In the genomic region with DNA sequence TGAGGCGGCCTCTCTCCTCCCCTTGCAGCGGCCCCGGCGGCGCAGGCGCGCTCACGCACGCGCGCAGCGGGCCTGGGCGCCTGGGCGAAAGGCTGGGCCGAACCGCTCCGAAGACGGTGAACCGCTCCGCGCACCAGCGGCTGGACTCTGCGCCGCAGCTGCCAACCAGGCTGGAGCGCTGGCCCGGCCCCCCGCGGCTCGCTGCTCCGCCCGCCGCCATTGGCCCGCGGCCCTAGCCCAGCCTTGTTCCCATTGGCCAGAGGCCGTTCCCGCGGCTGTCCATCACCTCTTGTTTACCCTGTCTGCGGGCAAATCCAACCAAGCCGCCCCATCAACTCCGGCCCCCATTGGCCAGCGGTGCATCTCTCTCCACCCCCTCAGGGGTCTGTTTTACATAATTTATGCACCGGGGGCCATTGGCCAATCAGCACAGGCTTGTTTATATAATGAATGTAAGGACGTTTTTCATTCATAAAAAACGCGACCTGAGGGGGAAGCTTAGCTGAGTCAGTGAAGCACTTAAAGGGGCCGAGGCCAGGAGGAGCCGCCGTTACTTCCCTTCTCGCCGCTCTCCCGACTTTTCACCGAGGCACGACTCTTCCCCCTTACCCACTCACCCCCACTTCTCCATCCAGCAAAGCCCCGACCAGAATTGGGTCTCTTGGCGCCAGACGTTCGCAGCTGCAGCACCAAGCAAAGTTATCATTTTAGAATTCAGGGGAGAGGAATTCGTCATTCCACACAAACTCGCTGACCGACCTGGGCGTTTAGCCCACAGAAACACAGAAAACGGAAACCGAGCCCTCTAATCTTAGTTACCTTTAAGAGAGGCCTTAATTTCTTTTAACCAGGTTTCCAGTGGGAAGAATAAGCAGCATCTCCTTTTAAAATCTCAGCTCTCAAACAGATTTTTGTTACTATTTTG, we compare ENCODE assay signal across 8 cellular contexts. TPM values are rescaled to one million over a fixed set of nuclear protein-coding genes. Genes with fewer than 3 reads are reported as not detected.
DNase-seq lines count a peak whose midpoint lies in the region; ATAC-seq and TF ChIP-seq lines count a peak whose summit lies in the region.

Gene ETV5 (minus strand): TSS at position 149 of the 925 bp plus-strand sequence. CDS start 3,221 bp downstream, outside the sequence.

- peak within 1 kb of the TSS; percentile 99 for H3K4me2 ChIP-seq in trophoblast cell (ENCODE audit: low read length)

- H2BK5ac ChIP-seq in trophoblast cell (ENCODE audit: low read depth, low read length, poor library complexity), result no peak within 1 kb of the TSS

- TF ChIP-seq CTCF in GM13976 (IDR thresholded peaks at IDR 0.05; ENCODE audit: borderline replicate concordance, control extremely low read depth, extremely low read depth, insufficient read depth, missing control alignments), result no peak
- peak in 1 of 12 donors; percentile 23 for TF ChIP-seq CTCF in heart left ventricle (IDR thresholded peaks at IDR 0.05)
- peak in 1 of 5 experiments; percentile 16 for TF ChIP-seq CTCF in transverse colon (IDR thresholded peaks at IDR 0.05)

- ATAC-seq in HG02852 (IDR thresholded peaks at IDR 0.05; ENCODE audit: unreplicated experiment), result peak; percentile 90
- peak; percentile 82 to 94 (median 84) for ATAC-seq in T-cell (replicated peaks in 1 of 4)
- ATAC-seq in heart left ventricle, result peak; percentile 98 to 99 (median 99)

- no peak within 1 kb of the TSS for H2BK120ac ChIP-seq in trophoblast cell (ENCODE audit: insufficient read depth, low read length, poor library complexity)

- POLR2A ChIA-PET in T-cell (lab: Charles Lee), result interaction anchor here in 1 of 2 donors (0.5 kb wide), 1 partner anchor 677 kb away, joined by 3 read pairs; no protein-coding TSS in a partner anchor

- DNase-seq in GM13976 (ENCODE audit: low spot score) (peak; percentile 98), NCI-H146 (lab: John Stamatoyannopoulos, UW) (peak; percentile 100), T-cell (peak; percentile 34 to 91 (median 86)), amniotic stem cell (lab: John Stamatoyannopoulos, UW) (peak; percentile 99), heart left ventricle (peak; percentile 99 to 100 (median 100)), trophoblast cell (peak; percentile 100), transverse colon (peak; percentile 98)

- H3K27me3 Mint-ChIP-seq in T-cell, result peaks cover 68 to 78% of the 10 kb centered on the region in 2 donors

- peaks cover 37 to 42% (median 37%) of the 10 kb centered on the region in 3 donors for H3K4me1 Mint-ChIP-seq in T-cell

- no peak within 1 kb of the TSS for H2BK12ac ChIP-seq in trophoblast cell (ENCODE audit: low read length)

- in situ Hi-C loops in GM13976 (cut with MboI; ENCODE audit: low sequenced_read_pairs, unreplicated experiment) (no loop called here), transverse colon (cut with MboI; ENCODE audit: low pct_ligation_motif_present in 1 of 4, low pct_unique_long_range_greater_than_20kb in 1 of 4, low sequenced_read_pairs in 3 of 4) (loop anchor here in 1 of 4 donors (25.0 kb wide), 1 partner anchor 678 kb away; the partner anchor contains the start of gene EIF4A2)

- H3K79me2 ChIP-seq in trophoblast cell (ENCODE audit: control insufficient read depth, insufficient read depth, low read length, poor library complexity), result no peaks in the 10 kb centered on the region

- H4K12ac ChIP-seq in trophoblast cell (ENCODE audit: low read depth, low read length), result no peak within 1 kb of the TSS

- no peak within 1 kb of the TSS for H3K4ac ChIP-seq in trophoblast cell (ENCODE audit: low read depth, low read length)

- no peak within 1 kb of the TSS for H3K14ac ChIP-seq in trophoblast cell (ENCODE audit: low read length)

- no peak within 1 kb of the TSS for H2AK5ac ChIP-seq in trophoblast cell (ENCODE audit: low read length)

- peak within 1 kb of the TSS; percentile 38 to 95 (median 88) for H3K4me3 ChIP-seq in heart left ventricle
- peak within 1 kb of the TSS; percentile 69 for H3K4me3 ChIP-seq in trophoblast cell (ENCODE audit: low read depth, low read length)
- H3K4me3 ChIP-seq in transverse colon, result peak within 1 kb of the TSS; percentile 41 to 76 (median 69)

- 0 to 1% (median 0%) methylated on average over 32 to 63 of the region's 63 CpGs for WGBS in heart left ventricle, 4 donors
- WGBS in trophoblast cell (ENCODE audit: extremely low coverage, insufficient coverage, insufficient read length), result no CpG with 5 or more reads among the region's 63 CpGs
- 0% methylated on average over 2 to 44 of the region's 63 CpGs for WGBS in transverse colon (ENCODE audit: low coverage in 1 of 2), 2 donors

- no peak within 1 kb of the TSS for H2AFZ ChIP-seq in trophoblast cell (ENCODE audit: insufficient read depth, low read length, poor library complexity)

- H4K91ac ChIP-seq in trophoblast cell (ENCODE audit: low read depth, low read length), result no peak within 1 kb of the TSS

- CTCF ChIA-PET in T-cell (lab: Charles Lee), result interaction anchor here in 1 of 2 donors (1.6 kb wide), 1 partner anchor 461 kb away, joined by 5 read pairs; the partner anchor contains the start of gene DNAJB11

- H3K27me3 ChIP-seq in heart left ventricle (peaks cover 0 to 22% (median 0%) of the 10 kb centered on the region in 9 donors), trophoblast cell (ENCODE audit: insufficient read depth, low read length) (peaks cover 26% of the 10 kb centered on the region), transverse colon (peaks cover 78% of the 10 kb centered on the region)

- H3K18ac ChIP-seq in trophoblast cell (ENCODE audit: low read length), result no peak within 1 kb of the TSS

- H3K9me3 ChIP-seq in heart left ventricle, result no peaks in the 10 kb centered on the region
- no peaks in the 10 kb centered on the region for H3K9me3 ChIP-seq in trophoblast cell (ENCODE audit: insufficient read depth, low read depth, low read length)
- H3K9me3 ChIP-seq in transverse colon, result no peaks in the 10 kb centered on the region

- H3K79me1 ChIP-seq in trophoblast cell (ENCODE audit: low read length), result no peaks in the 10 kb centered on the region

- H3K36me3 ChIP-seq in heart left ventricle, result peaks cover 0 to under 1% (median 0%) of the 10 kb centered on the region in 9 donors
- H3K36me3 ChIP-seq in trophoblast cell (ENCODE audit: control insufficient read depth in 1 of 2, insufficient read depth in 2 of 2, low read length in 2 of 2), result no peaks in the 10 kb centered on the region
- no peaks in the 10 kb centered on the region for H3K36me3 ChIP-seq in transverse colon

- H3K4me1 ChIP-seq in heart left ventricle, result peaks cover 0 to 35% (median 13%) of the 10 kb centered on the region in 12 donors
- peaks cover 4 to 13% of the 10 kb centered on the region in 2 experiments for H3K4me1 ChIP-seq in trophoblast cell (ENCODE audit: control insufficient read depth in 1 of 2, insufficient read depth in 2 of 2, low read length in 2 of 2)
- H3K4me1 ChIP-seq in transverse colon, result peaks cover 4 to 47% (median 28%) of the 10 kb centered on the region in 4 donors

- H3K36me3 Mint-ChIP-seq in T-cell, result no peaks in the 10 kb centered on the region

- no peak within 1 kb of the TSS for H3K23ac ChIP-seq in trophoblast cell (ENCODE audit: low read length)

- H3K9ac ChIP-seq in trophoblast cell (ENCODE audit: low read length), result peak within 1 kb of the TSS; percentile 18

- TF ChIP-seq POLR2A in heart left ventricle (IDR thresholded peaks at IDR 0.05) (peak; percentile 13 to 82), transverse colon (IDR thresholded peaks at IDR 0.05) (peak; percentile 38)

- H4K8ac ChIP-seq in trophoblast cell (ENCODE audit: low read depth, low read length), result no peak within 1 kb of the TSS

- peak within 1 kb of the TSS; percentile 84 to 91 (median 89) for H3K4me3 Mint-ChIP-seq in T-cell

- peak within 1 kb of the TSS; percentile 28 to 49 for H3K27ac Mint-ChIP-seq in T-cell

- no peak for TF ChIP-seq EP300 in transverse colon (IDR thresholded peaks at IDR 0.05; ENCODE audit: low read depth)

- H3K27ac ChIP-seq in heart left ventricle (peak within 1 kb of the TSS; percentile 51 to 91 (median 82)), trophoblast cell (ENCODE audit: low read depth, low read length) (no peak within 1 kb of the TSS), transverse colon (peak within 1 kb of the TSS; percentile 78 to 88 (median 82))

- H3K9me3 Mint-ChIP-seq in T-cell, result no peaks in the 10 kb centered on the region

- intact Hi-C loops in heart left ventricle (cut with DNase I) (loop anchor here in 4 of 10 donors (1.0 to 10.0 kb wide), 6 partner anchors 103 to 456 kb away; partner anchors contain the start of genes TBCCD1 (in 2 of the 4) and TRA2B (in 2 of the 4)), transverse colon (cut with DNase I; ENCODE audit: low total_unique reads) (no loop called here)

RNA-seq across cellular contexts. Expression of gene ETV5, which starts in this region (rescaled TPM):
- under 1 TPM in 4 of 5 donors, not detected in 1; 0.32 to 0.93 (median 0.36) TPM for total RNA-seq in T-cell
- 10 to 100 TPM in 3 of 9 donors, 1 to 10 TPM in 6; 4.2 to 29.9 (median 6.9) TPM for total RNA-seq in heart left ventricle
- 1 to 10 TPM in 1 of 2 donors, under 1 TPM in 1; 0.65 to 7.5 TPM for polyA plus RNA-seq in heart left ventricle
- 10.0 and 12.5 TPM in 2 replicates for polyA plus RNA-seq in trophoblast cell (2013)
- 10 to 100 TPM in 1 of 4 donors, 1 to 10 TPM in 2, not detected in 1; 1.9 to 12.2 (median 4.0) TPM for total RNA-seq in transverse colon

Comparison
In these comparisons a context has a peak if more than half of its experiments do, and no peak if none do; other contexts are left out.
1. Peak in DNase-seq and ATAC-seq in T-cell; RNA of the gene not detected or under 1 TPM.